ENCODE assay signal across 9 cellular contexts in genomic region chr7:129781128-129781855, GRCh38.
DNase-seq lines count a peak whose midpoint lies in the region; ATAC-seq and TF ChIP-seq lines count a peak whose summit lies in the region.
"Had no signal": no experiment of that assay in that cellular context is flagged by ENCODE, and none has a peak within 500 bp of the region (broad histone marks: within the 10 kb centered on the region; RNA-seq: fewer than 3 reads in every experiment).

No MANE protein-coding gene starts in this region.

- H3K27me3 Mint-ChIP-seq in activated naive CD4-positive, alpha-beta T cell treated with anti-CD3 and anti-CD28 coated beads, Interleukin-2, amount 10 ng/mL, durations not matched to agents 7 days and 5 days, result peaks cover 99% of the 10 kb centered on the region
- H3K27me3 Mint-ChIP-seq in neural crest cell (ENCODE audit: low read depth), result peaks cover 88% of the 10 kb centered on the region

- H3K27ac Mint-ChIP-seq in activated naive CD4-positive, alpha-beta T cell treated with anti-CD3 and anti-CD28 coated beads, Interleukin-2, amount 10 ng/mL, durations not matched to agents 7 days and 5 days, result peak overlapping the region; percentile 49
- no peak overlapping the region for H3K27ac Mint-ChIP-seq in neural crest cell (ENCODE audit: unreplicated experiment)

- peaks cover 3% of the 10 kb centered on the region for H3K36me3 Mint-ChIP-seq in activated naive CD4-positive, alpha-beta T cell treated with anti-CD3 and anti-CD28 coated beads, Interleukin-2, amount 10 ng/mL, durations not matched to agents 7 days and 5 days
- H3K36me3 Mint-ChIP-seq in neural crest cell (ENCODE audit: low read depth), result no peaks in the 10 kb centered on the region

- no peak for TF ChIP-seq POLR2A in NB4 (IDR thresholded peaks at IDR 0.05; ENCODE audit: extremely low read depth, insufficient read length)

- peak overlapping the region; percentile 11 for H3K4me3 ChIP-seq in NB4 (ENCODE audit: low read depth, low read length)

- H3K9me3 Mint-ChIP-seq in activated naive CD4-positive, alpha-beta T cell treated with anti-CD3 and anti-CD28 coated beads, Interleukin-2, amount 10 ng/mL, durations not matched to agents 7 days and 5 days, result no peaks in the 10 kb centered on the region
- H3K9me3 Mint-ChIP-seq in neural crest cell, result no peaks in the 10 kb centered on the region

- peaks cover 40% of the 10 kb centered on the region for H3K4me1 Mint-ChIP-seq in activated naive CD4-positive, alpha-beta T cell treated with anti-CD3 and anti-CD28 coated beads, Interleukin-2, amount 10 ng/mL, durations not matched to agents 7 days and 5 days
- peaks cover 29% of the 10 kb centered on the region for H3K4me1 Mint-ChIP-seq in neural crest cell

- TF ChIP-seq CTCF in NB4 (IDR thresholded peaks at IDR 0.05; ENCODE audit: low read depth, low read length), result no peak
- no peak for TF ChIP-seq CTCF in neural crest cell (conservative IDR thresholded peaks at IDR 0.05)

- intact Hi-C loops in left colon (cut with DNase I, micrococcal nuclease), result no loop called here

- CTCF ChIA-PET in activated naive CD4-positive, alpha-beta T cell treated with anti-CD3 and anti-CD28 coated beads, Interleukin-2, amount 10 ng/mL, durations not matched to agents 7 days and 5 days (lab: Charles Lee), result interaction anchor here (0.9 to 1.7 kb wide), 2 partner anchors 49 to 168 kb away, joined by 3 to 6 read pairs; no protein-coding TSS in a partner anchor

- peak; percentile 34 for DNase-seq in DMS79 (lab: John Stamatoyannopoulos, UW)
- DNase-seq in NB4 (ENCODE audit: low read depth), result peak; percentile 78
- DNase-seq in activated naive CD4-positive, alpha-beta T cell treated with anti-CD3 and anti-CD28 coated beads, Interleukin-2, amount 10 ng/mL, durations not matched to agents 7 days and 5 days, result no peak
- DNase-seq in neural crest cell (ENCODE audit: low read depth, low spot score), result no peak
- no peak for DNase-seq in hippocampal formation (lab: John Stamatoyannopoulos, UW)
- no peak for DNase-seq in left colon
- no peak for DNase-seq in stimulated activated CD4-positive, alpha-beta T cell treated with anti-CD3 and anti-CD28 coated beads, Interleukin-4, amount 100 ng/mL, for 24 hours
- DNase-seq: brain microvascular endothelial cell had no signal

- no peak for ATAC-seq in left colon
- ATAC-seq in HG03159 (IDR thresholded peaks at IDR 0.05; ENCODE audit: unreplicated experiment), result no peak

- H3K4me3 Mint-ChIP-seq in activated naive CD4-positive, alpha-beta T cell treated with anti-CD3 and anti-CD28 coated beads, Interleukin-2, amount 10 ng/mL, durations not matched to agents 7 days and 5 days, result peak overlapping the region; percentile 71
- H3K4me3 Mint-ChIP-seq in neural crest cell, result peak overlapping the region; percentile 79

Comparison
In these comparisons a context has a peak if more than half of its experiments do, and no peak if none do; other contexts are left out.
1. DNase-seq: peak in DMS79 (single experiment) and NB4 (single experiment); none in activated naive CD4-positive, alpha-beta T cell treated with anti-CD3 and anti-CD28 coated beads, Interleukin-2, amount 10 ng/mL, durations not matched to agents 7 days and 5 days (single experiment), neural crest cell (single experiment), hippocampal formation (0 of 2), left colon (0 of 2) and stimulated activated CD4-positive, alpha-beta T cell treated with anti-CD3 and anti-CD28 coated beads, Interleukin-4, amount 100 ng/mL, for 24 hours (single experiment).